In the genomic region with DNA sequence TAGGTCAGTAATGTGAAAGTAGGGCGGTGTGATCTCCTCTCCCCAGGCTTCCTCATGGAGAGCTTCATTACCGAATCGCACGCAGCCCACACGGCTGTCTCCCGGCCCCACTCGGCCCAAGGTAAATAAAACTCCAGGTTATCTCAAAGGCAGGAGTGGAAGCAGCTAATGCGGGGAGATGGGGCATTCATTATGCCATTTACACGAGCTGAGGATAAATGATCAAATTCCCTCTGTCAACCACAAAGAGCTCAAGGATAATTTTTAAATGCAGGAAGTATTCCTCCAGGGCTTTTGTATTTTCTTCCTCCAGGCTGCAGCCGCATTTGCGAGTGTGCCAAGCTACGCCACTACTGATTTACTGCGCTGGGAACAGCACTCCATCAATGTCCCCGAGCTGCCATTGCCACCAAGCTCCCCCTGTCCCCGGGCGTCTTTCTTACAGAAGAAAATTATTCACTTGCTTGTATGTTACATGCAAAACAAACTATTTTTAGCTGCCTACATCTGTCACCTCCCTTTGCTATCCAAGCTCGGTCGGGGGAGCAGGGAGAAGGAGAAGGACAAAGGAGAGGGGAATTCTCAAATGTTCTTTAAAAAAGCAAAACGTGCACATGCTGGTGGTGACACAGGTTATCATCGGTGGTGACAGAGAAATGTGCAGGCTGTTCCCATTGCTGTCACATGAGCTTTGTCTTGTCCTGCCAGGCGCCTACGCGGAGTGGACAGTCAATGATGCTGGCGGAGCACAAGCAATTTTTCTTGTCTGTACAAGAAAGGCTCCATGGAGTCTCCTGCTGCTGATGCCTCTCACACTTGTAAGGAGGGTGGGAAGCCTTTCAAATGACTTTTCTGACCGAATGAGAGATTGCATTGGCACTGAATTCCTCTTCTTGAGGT, we compare ENCODE assay signal across 21 cellular contexts.
DNase-seq lines count a peak whose midpoint lies in the region; ATAC-seq, FAIRE-seq and TF ChIP-seq lines count a peak whose summit lies in the region.
"Had no signal": no experiment of that assay in that cellular context is flagged by ENCODE, and none has a peak within 500 bp of the region (broad histone marks: within the 10 kb centered on the region; RNA-seq: fewer than 3 reads in every experiment).

No MANE protein-coding gene starts in this region.

- no peak for TF ChIP-seq POLR2A in GM12892 (IDR thresholded peaks at IDR 0.05; ENCODE audit: low read depth, low read length)

- ATAC-seq in GM18520 (IDR thresholded peaks at IDR 0.05; ENCODE audit: unreplicated experiment): no peak
- ATAC-seq: PC-3, psoas muscle, Right ventricle myocardium inferior had no signal

- DNase-seq in NCI-H1417 (lab: John Stamatoyannopoulos, UW): peak; percentile 53 to 82 (median 81)
- DNase-seq in NCI-H1417 treated with DMSO at 0.1 percent for 48 hours (lab: John Stamatoyannopoulos, UW): no peak
- no peak for DNase-seq in GM12892 (ENCODE audit: insufficient read length)
- peak; percentile 27 for DNase-seq in NCI-H2107 (lab: John Stamatoyannopoulos, UW)
- DNase-seq in midbrain (lab: John Stamatoyannopoulos, UW): peak; percentile 7
- no peak for DNase-seq in germinal center (ENCODE audit: low spot score)
- no peak for DNase-seq in NCI-H2171 (lab: John Stamatoyannopoulos, UW)
- DNase-seq: 8988T; CD4-positive, alpha-beta T cell; GF-D8; KG1; kidney glomerular epithelial cell; NCI-H2029 treated with DMSO at 0.1 percent for 48 hours; NCI-H774; psoas muscle; small intestine had no signal

- peak; percentile 50 for FAIRE-seq in GM12892 (lab: Jason Lieb, UNC)
- FAIRE-seq: astrocyte, H54, small intestine had no signal

Comparison
In these comparisons a context has a peak if more than half of its experiments do, and no peak if none do; other contexts are left out.
1. DNase-seq: peak in NCI-H1417 (3 of 3), NCI-H2107 (single experiment) and midbrain (single experiment); none in NCI-H1417 treated with DMSO at 0.1 percent for 48 hours (single experiment), GM12892 (single experiment), germinal center (single experiment) and NCI-H2171 (single experiment).